In the genomic region with DNA sequence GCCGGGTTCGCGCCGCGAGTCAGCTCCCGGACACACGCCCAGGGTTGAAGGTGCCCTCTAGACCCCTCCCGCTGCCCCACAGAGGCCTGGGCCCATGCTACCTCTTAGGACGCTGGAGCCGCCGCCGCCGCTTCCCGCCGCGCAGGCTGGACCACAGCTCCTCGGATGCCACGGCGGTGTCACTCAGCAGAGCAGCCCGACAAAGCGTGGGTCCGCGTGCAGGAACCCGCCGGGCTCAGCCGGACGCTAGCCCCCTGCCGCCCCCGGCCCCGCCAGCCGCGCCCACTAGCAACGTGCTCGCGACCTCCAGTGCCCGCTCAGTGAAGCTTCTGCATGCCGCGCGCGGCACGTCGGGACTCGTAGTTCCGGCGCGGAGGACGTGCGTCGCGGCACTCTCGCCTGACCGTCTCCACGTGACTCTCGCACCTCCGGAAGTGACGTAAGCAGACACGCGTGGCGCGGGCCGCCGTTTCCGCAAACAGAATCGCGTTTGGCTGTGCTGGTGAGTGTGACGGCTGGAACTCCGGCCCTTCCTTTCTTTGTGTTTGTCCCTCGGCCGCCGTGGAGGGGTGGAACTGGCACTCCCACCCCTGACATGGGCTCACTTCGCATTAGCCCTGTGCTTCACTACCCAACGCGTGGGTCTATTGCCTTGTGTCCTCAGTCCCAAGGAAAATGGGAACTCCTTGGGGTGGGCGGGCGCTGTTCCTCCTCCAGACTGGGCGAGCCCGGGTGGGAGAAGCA, we compare ENCODE assay signal across 8 cellular contexts. TPM values are rescaled to one million over a fixed set of nuclear protein-coding genes. Genes with fewer than 3 reads are reported as not detected.
DNase-seq lines count a peak whose midpoint lies in the region; ATAC-seq, FAIRE-seq and TF ChIP-seq lines count a peak whose summit lies in the region.

A gene with protein sequence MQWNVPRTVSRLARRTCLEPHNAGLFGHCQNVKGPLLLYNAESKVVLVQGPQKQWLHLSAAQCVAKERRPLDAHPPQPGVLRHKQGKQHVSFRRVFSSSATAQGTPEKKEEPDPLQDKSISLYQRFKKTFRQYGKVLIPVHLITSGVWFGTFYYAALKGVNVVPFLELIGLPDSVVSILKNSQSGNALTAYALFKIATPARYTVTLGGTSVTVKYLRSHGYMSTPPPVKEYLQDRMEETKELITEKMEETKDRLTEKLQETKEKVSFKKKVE (minus strand): TSS at position 331 of the 744 bp plus-strand sequence. CDS start 44,481 bp downstream, outside the sequence.
A gene (plus strand): TSS at position 446 of the 744 bp plus-strand sequence. CDS start 4,845 bp downstream, outside the sequence.

- H3K27me3 ChIP-seq in OCI-LY3 (ENCODE audit: low read depth, low read length) (no peaks in the 10 kb centered on the region), endothelial cell of umbilical vein (ENCODE audit: control insufficient read depth in 2 of 2, insufficient read depth in 2 of 2, low read length in 2 of 2) (no peaks in the 10 kb centered on the region)

- BruUV-seq in endothelial cell of umbilical vein (replicated peaks; lab: Mats Ljungman, UMichigan), result no TSS peak

- peaks cover 28% of the 10 kb centered on the region for H4K20me1 ChIP-seq in OCI-LY3 (ENCODE audit: insufficient read depth, low read length)
- H4K20me1 ChIP-seq in endothelial cell of umbilical vein (replicated peaks; ENCODE audit: control insufficient read depth, extremely low read depth, insufficient read depth, low read length), result no peaks in the 10 kb centered on the region

- H3K4me2 ChIP-seq in OCI-LY3 (ENCODE audit: low read length) (peak within 1 kb of the TSS; percentile 89), endothelial cell of umbilical vein (ENCODE audit: insufficient read depth, low read length) (peak within 1 kb of the TSS; percentile 99)

- H3K79me2 ChIP-seq in OCI-LY3 (ENCODE audit: low read length) (peaks cover 97% of the 10 kb centered on the region), endothelial cell of umbilical vein (ENCODE audit: control insufficient read depth, insufficient read depth, low read length) (peaks cover 73% of the 10 kb centered on the region)

- H3K36me3 ChIP-seq in OCI-LY3 (replicated peaks; ENCODE audit: low read depth, low read length), result peaks cover 23% of the 10 kb centered on the region
- H3K36me3 ChIP-seq in endothelial cell of umbilical vein (ENCODE audit: control insufficient read depth in 2 of 2, extremely low read depth in 1 of 2, insufficient read depth in 2 of 2, low read length in 2 of 2), result no peaks in the 10 kb centered on the region

- H3K4me1 ChIP-seq in OCI-LY3 (ENCODE audit: low read length) (peaks cover 13% of the 10 kb centered on the region), endothelial cell of umbilical vein (ENCODE audit: control insufficient read depth, extremely low read depth, insufficient read depth, low read length) (peaks cover 19% of the 10 kb centered on the region)

- H2AFZ ChIP-seq in OCI-LY3 (ENCODE audit: low read depth, low read length) (peak within 1 kb of the TSS; percentile 83; the same call in 1 of the 2 replicates), endothelial cell of umbilical vein (ENCODE audit: low read depth, low read length) (peak within 1 kb of the TSS; percentile 69)

- ATAC-seq in GM21515 (IDR thresholded peaks at IDR 0.05; ENCODE audit: unreplicated experiment), result peak; percentile 90

- POLR2A ChIA-PET in endothelial cell of umbilical vein (lab: Charles Lee), result interaction anchor here (1.0 kb wide), 1 partner anchor 9 kb away, joined by 3 read pairs; no protein-coding TSS in a partner anchor

- H3K27ac ChIP-seq in OCI-LY3 (ENCODE audit: low read length) (peak within 1 kb of the TSS; percentile 30), endothelial cell of umbilical vein (ENCODE audit: insufficient read depth, low read depth, low read length) (peak within 1 kb of the TSS; percentile 87)

- H3K9me3 ChIP-seq in OCI-LY3 (ENCODE audit: insufficient read depth, low read length) (no peaks in the 10 kb centered on the region), endothelial cell of umbilical vein (replicated peaks; ENCODE audit: control insufficient read depth, insufficient read depth, low read length) (no peaks in the 10 kb centered on the region)

- no peaks in the 10 kb centered on the region for H3K9me1 ChIP-seq in endothelial cell of umbilical vein (replicated peaks; ENCODE audit: control insufficient read depth, extremely low read depth, insufficient read depth, low read length)

- DNase-seq in D721Med (ENCODE audit: insufficient read length, low spot score) (peak; percentile 59), HuH-7 (ENCODE audit: low spot score) (peak; percentile 86), activated T-cell treated with anti-CD3 and anti-CD28 coated beads for 1 hour (ENCODE audit: low read depth) (peak; percentile 91), endothelial cell of umbilical vein (ENCODE audit: low read depth, low spot score) (peak; percentile 97), midbrain (lab: John Stamatoyannopoulos, UW) (peak; percentile 97)
- peak; percentile 86 to 88 for DNase-seq in stimulated activated CD8-positive, alpha-beta memory T cell treated with anti-CD3 and anti-CD28 coated beads, Interleukin-2, amount 100 ng/mL, for 1 hour (ENCODE audit: low read depth in 2 of 2)

- intact Hi-C loops in endothelial cell of umbilical vein (cut with micrococcal nuclease), result loop anchor here (1.0 to 10.0 kb wide), 3 partner anchors 71 to 262 kb away; no protein-coding TSS in a partner anchor

- dilution Hi-C loops in endothelial cell of umbilical vein (cut with MboI; ENCODE audit: extremely low pct_ligation_motif_present, low sequenced_read_pairs), result no loop called here

- H3K9ac ChIP-seq in OCI-LY3 (ENCODE audit: low read length) (peak within 1 kb of the TSS; percentile 85), endothelial cell of umbilical vein (replicated peaks; ENCODE audit: extremely low read depth, insufficient read depth, low read length) (peak within 1 kb of the TSS; percentile 94)

- TF ChIP-seq CTCF in D721Med (IDR thresholded peaks at IDR 0.05; ENCODE audit: insufficient read depth, missing control alignments), result peak; percentile 31
- peak; percentile 27; the same call in 1 of the 2 replicates for TF ChIP-seq CTCF in OCI-LY3 (IDR thresholded peaks at IDR 0.05; ENCODE audit: low read depth, low read length)
- no peak for TF ChIP-seq CTCF in endothelial cell of umbilical vein (IDR thresholded peaks at IDR 0.05; ENCODE audit: extremely low read depth in 1 of 2, insufficient read depth in 1 of 2, low read depth in 1 of 2, low read length in 2 of 2)

- no peak for FAIRE-seq in D721Med (lab: Jason Lieb, UNC)
- peak; percentile 99 for FAIRE-seq in endothelial cell of umbilical vein (lab: Jason Lieb, UNC)

- CTCF ChIA-PET in endothelial cell of umbilical vein (lab: Charles Lee), result interaction anchor here (1.3 to 1.9 kb wide), 3 partner anchors 9 to 168 kb away, joined by 4 to 8 read pairs (median 5); no protein-coding TSS in a partner anchor

- peak; percentile 79 for TF ChIP-seq POLR2A in endothelial cell of umbilical vein (IDR thresholded peaks at IDR 0.05; ENCODE audit: low read depth, low read length)

- H3K4me3 ChIP-seq in OCI-LY3 (ENCODE audit: low read length), result peak within 1 kb of the TSS; percentile 95
- peak within 1 kb of the TSS; percentile 78 to 98 (median 94) for H3K4me3 ChIP-seq in endothelial cell of umbilical vein (replicated peaks in 1 of 3; ENCODE audit: insufficient read depth in 1 of 3, low read depth in 1 of 3, low read length in 3 of 3)

TF ChIP-seq in endothelial cell of umbilical vein, 7 proteins besides CTCF, POLR2A, EP300 and RAD21:
- TF ChIP-seq EZH2 (IDR thresholded peaks at IDR 0.05; ENCODE audit: borderline replicate concordance, low read depth, low read length, severe bottlenecking), result no peak
- TF ChIP-seq MYC (IDR thresholded peaks at IDR 0.05; ENCODE audit: low read depth, low read length), result peak; percentile 88
- TF ChIP-seq FOS (IDR thresholded peaks at IDR 0.05; ENCODE audit: borderline replicate concordance, insufficient read depth, low read length), result no peak
- TF ChIP-seq, protein P1, sequence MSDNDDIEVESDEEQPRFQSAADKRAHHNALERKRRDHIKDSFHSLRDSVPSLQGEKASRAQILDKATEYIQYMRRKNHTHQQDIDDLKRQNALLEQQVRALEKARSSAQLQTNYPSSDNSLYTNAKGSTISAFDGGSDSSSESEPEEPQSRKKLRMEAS (IDR thresholded peaks at IDR 0.05; ENCODE audit: insufficient read depth, insufficient read length), result peak; percentile 100
- TF ChIP-seq POLR2AphosphoS5 (IDR thresholded peaks at IDR 0.05; ENCODE audit: insufficient read depth, low read depth, low read length), result peak; percentile 73

RNA-seq across cellular contexts. Expression of the first gene that starts in this region (rescaled TPM):
- total RNA-seq in endothelial cell of umbilical vein, result 14.6 and 17.3 TPM in 2 replicates
- 6.9 and 7.1 TPM in 2 replicates for polyA plus RNA-seq in endothelial cell of umbilical vein
- polyA plus RNA-seq in endothelial cell of umbilical vein (2011; cell fraction: cytosol; rRNA removed), result 11.5 and 12.9 TPM in 2 replicates
- 8.0 and 9.1 TPM in 2 replicates for polyA plus RNA-seq in endothelial cell of umbilical vein (2011; cell fraction: nucleus; rRNA removed)
- 6.9 and 12.0 TPM in 2 replicates for polyA plus RNA-seq in endothelial cell of umbilical vein (2012)
- 13.0 and 19.3 TPM in 2 replicates for polyA minus RNA-seq in endothelial cell of umbilical vein
- 20.3 TPM for polyA minus RNA-seq in endothelial cell of umbilical vein (2011; cell fraction: cytosol; rRNA and poly(A)+ RNA removed)
- 7.6 and 9.9 TPM in 2 replicates for polyA minus RNA-seq in endothelial cell of umbilical vein (2011; cell fraction: nucleus; rRNA and poly(A)+ RNA removed)

RNA-seq across cellular contexts. Expression of the second gene that starts in this region (rescaled TPM):
- 24.4 and 29.5 TPM in 2 replicates for total RNA-seq in endothelial cell of umbilical vein
- 9.2 and 9.8 TPM in 2 replicates for polyA plus RNA-seq in endothelial cell of umbilical vein
- 9.3 and 10.1 TPM in 2 replicates for polyA plus RNA-seq in endothelial cell of umbilical vein (2011; cell fraction: cytosol; rRNA removed)
- polyA plus RNA-seq in endothelial cell of umbilical vein (2011; cell fraction: nucleus; rRNA removed), result 26.3 and 27.3 TPM in 2 replicates
- polyA plus RNA-seq in endothelial cell of umbilical vein (2012), result 18.9 and 19.7 TPM in 2 replicates
- polyA minus RNA-seq in endothelial cell of umbilical vein, result 8.4 and 12.3 TPM in 2 replicates
- 7.5 TPM for polyA minus RNA-seq in endothelial cell of umbilical vein (2011; cell fraction: cytosol; rRNA and poly(A)+ RNA removed)
- 14.8 and 18.9 TPM in 2 replicates for polyA minus RNA-seq in endothelial cell of umbilical vein (2011; cell fraction: nucleus; rRNA and poly(A)+ RNA removed)

Comparison
In these comparisons a context has a peak if more than half of its experiments do, and no peak if none do; other contexts are left out.
1. Peak in every context shown above with its lines: DNase-seq, ATAC-seq, H3K4me3 ChIP-seq and H3K27ac ChIP-seq.
2. CTCF ChIP-seq: peak in D721Med (single experiment) and OCI-LY3 (single experiment); none in endothelial cell of umbilical vein (0 of 2).